Comparison of ENCODE assay signal across 8 cellular contexts in genomic region chr6:32191696-32192607, GRCh38. TPM values are rescaled to one million over a fixed set of nuclear protein-coding genes. Genes with fewer than 3 reads are reported as not detected.
A peak's percentile ranks its signal among the peaks of the same experiment; 100 is the strongest.
DNase-seq lines count a peak whose midpoint lies in the region; ATAC-seq, FAIRE-seq and TF ChIP-seq lines count a peak whose summit lies in the region.

No MANE protein-coding gene starts in this region.

- no peak for DNase-seq in Peyer's patch
- no peak for DNase-seq in trophoblast cell
- DNase-seq in RCC 7860 (ENCODE audit: low spot score): no peak
- DNase-seq in NCI-H446 treated with DMSO at 0.1 percent for 48 hours (lab: John Stamatoyannopoulos, UW): no peak
- no peak for DNase-seq in SIG-M5 (lab: John Stamatoyannopoulos, UW)

- H4K91ac ChIP-seq in trophoblast cell (ENCODE audit: low read depth, low read length): peak overlapping the region; percentile 92

- no peak overlapping the region for H2BK5ac ChIP-seq in trophoblast cell (ENCODE audit: low read depth, low read length, poor library complexity)

- H3K27me3 ChIP-seq in DOHH2 (ENCODE audit: control insufficient read depth, low read length) (no peaks in the 10 kb centered on the region), Peyer's patch (no peaks in the 10 kb centered on the region), endocrine pancreas (ENCODE audit: control insufficient read depth, insufficient read depth, low read length) (no peaks in the 10 kb centered on the region), trophoblast cell (ENCODE audit: insufficient read depth, low read length) (no peaks in the 10 kb centered on the region)

- peak overlapping the region; percentile 53 for H3K4ac ChIP-seq in trophoblast cell (ENCODE audit: low read depth, low read length)

- TF ChIP-seq CTCF in DOHH2 (IDR thresholded peaks at IDR 0.05; ENCODE audit: low read depth, low read length, poor library complexity, severe bottlenecking) (no peak), Peyer's patch (IDR thresholded peaks at IDR 0.05) (no peak)

- ATAC-seq in HG03095 (IDR thresholded peaks at IDR 0.05; ENCODE audit: unreplicated experiment): no peak

- H2BK12ac ChIP-seq in trophoblast cell (ENCODE audit: low read length): peak overlapping the region; percentile 85

- H3K9me3 ChIP-seq in DOHH2 (ENCODE audit: control insufficient read depth, insufficient read depth, low read length): no peaks in the 10 kb centered on the region
- H3K9me3 ChIP-seq in Peyer's patch: no peaks in the 10 kb centered on the region
- H3K9me3 ChIP-seq in endocrine pancreas (ENCODE audit: control insufficient read depth, low read length): no peaks in the 10 kb centered on the region
- no peaks in the 10 kb centered on the region for H3K9me3 ChIP-seq in trophoblast cell (ENCODE audit: insufficient read depth, low read depth, low read length)

- H3K79me1 ChIP-seq in trophoblast cell (ENCODE audit: low read length): peaks cover 31% of the 10 kb centered on the region

- no peak for TF ChIP-seq POLR2A in Peyer's patch (IDR thresholded peaks at IDR 0.05)

- H3K18ac ChIP-seq in trophoblast cell (ENCODE audit: low read length): peak overlapping the region; percentile 63

- H2BK120ac ChIP-seq in trophoblast cell (ENCODE audit: insufficient read depth, low read length, poor library complexity): peak overlapping the region; percentile 55

- no peaks in the 10 kb centered on the region for H4K20me1 ChIP-seq in DOHH2 (ENCODE audit: control insufficient read depth, insufficient read depth, low read depth, low read length)

- H3K36me3 ChIP-seq in DOHH2 (ENCODE audit: control insufficient read depth, low read length) (peaks cover 41% of the 10 kb centered on the region), Peyer's patch (peaks cover 0 to 10% (median 0%) of the 10 kb centered on the region in 3 donors), endocrine pancreas (ENCODE audit: control insufficient read depth, insufficient read depth, low read length) (no peaks in the 10 kb centered on the region), trophoblast cell (ENCODE audit: control insufficient read depth in 1 of 2, insufficient read depth in 2 of 2, low read length in 2 of 2) (peaks cover 12 to 13% of the 10 kb centered on the region in 2 experiments)

- H3K9ac ChIP-seq in endocrine pancreas (ENCODE audit: control insufficient read depth, insufficient read depth, low read length) (peak overlapping the region; percentile 17), trophoblast cell (ENCODE audit: low read length) (no peak overlapping the region)

- no peak overlapping the region for H3K23ac ChIP-seq in trophoblast cell (ENCODE audit: low read length)

- peaks cover 18% of the 10 kb centered on the region for H3F3A ChIP-seq in DOHH2 (ENCODE audit: control insufficient read depth, insufficient read depth)

- no peak overlapping the region for H2AFZ ChIP-seq in trophoblast cell (ENCODE audit: insufficient read depth, low read length, poor library complexity)

- peak overlapping the region; percentile 80 for H3K14ac ChIP-seq in trophoblast cell (ENCODE audit: low read length)

- H3K79me2 ChIP-seq in DOHH2 (ENCODE audit: control insufficient read depth, low read length) (peaks cover 57% of the 10 kb centered on the region), trophoblast cell (ENCODE audit: control insufficient read depth, insufficient read depth, low read length, poor library complexity) (peaks cover 16% of the 10 kb centered on the region)

- no CpG with 5 or more reads among the region's 15 CpGs for WGBS in trophoblast cell (ENCODE audit: extremely low coverage, insufficient coverage, insufficient read length)

- H4K8ac ChIP-seq in trophoblast cell (ENCODE audit: low read depth, low read length): peak overlapping the region; percentile 77

- no peak for FAIRE-seq in RCC 7860 (lab: Jason Lieb, UNC)

- H3K4me2 ChIP-seq in DOHH2 (ENCODE audit: low read length) (peak overlapping the region; percentile 100), trophoblast cell (ENCODE audit: low read length) (no peak overlapping the region)

- no peaks in the 10 kb centered on the region for H3K9me2 ChIP-seq in DOHH2 (replicated peaks; ENCODE audit: control insufficient read depth, low read length)

- H3K4me1 ChIP-seq in DOHH2 (ENCODE audit: control insufficient read depth, low read length): peaks cover 75% of the 10 kb centered on the region
- peaks cover 3 to 57% (median 12%) of the 10 kb centered on the region in 4 donors for H3K4me1 ChIP-seq in Peyer's patch
- peaks cover 4% of the 10 kb centered on the region for H3K4me1 ChIP-seq in endocrine pancreas (ENCODE audit: control insufficient read depth, insufficient read depth, low read length)
- H3K4me1 ChIP-seq in trophoblast cell (ENCODE audit: control insufficient read depth in 1 of 2, insufficient read depth in 2 of 2, low read length in 2 of 2): peaks cover 20 to 29% of the 10 kb centered on the region in 2 experiments

- H3K27ac ChIP-seq in DOHH2 (ENCODE audit: low read depth, low read length) (peak overlapping the region; percentile 90), Peyer's patch (peak overlapping the region; percentile 90 to 98 (median 94)), trophoblast cell (ENCODE audit: low read depth, low read length) (no peak overlapping the region)

- H2AK5ac ChIP-seq in trophoblast cell (ENCODE audit: low read length): peak overlapping the region; percentile 86

- H4K12ac ChIP-seq in trophoblast cell (ENCODE audit: low read depth, low read length): peak overlapping the region; percentile 78

- peak overlapping the region; percentile 83 for H3K4me3 ChIP-seq in DOHH2 (ENCODE audit: low read length)
- peak overlapping the region; percentile 51 to 92 (median 69) for H3K4me3 ChIP-seq in Peyer's patch
- no peak overlapping the region for H3K4me3 ChIP-seq in endocrine pancreas (ENCODE audit: control insufficient read depth, insufficient read depth, low read length)
- no peak overlapping the region for H3K4me3 ChIP-seq in trophoblast cell (ENCODE audit: low read depth, low read length)

RNA-seq across cellular contexts. Expression of gene GPSM3, which starts 0.5 kb away (rescaled TPM):
- 10 to 100 TPM in 2 of 4 donors, 1 to 10 TPM in 2; 5.3 to 38.8 (median 10.3) TPM for total RNA-seq in Peyer's patch
- polyA plus RNA-seq in trophoblast cell (2013): 9.6 and 10.9 TPM in 2 replicates

RNA-seq across cellular contexts. Expression of gene PBX2, which starts 1.9 kb away (rescaled TPM):
- total RNA-seq in Peyer's patch: 10 to 100 TPM; 33.3 to 74.3 (median 64.4) TPM
- polyA plus RNA-seq in trophoblast cell (2013): 90.9 and 95.5 TPM in 2 replicates

RNA-seq across cellular contexts. Expression of gene AGER, which starts 7.9 kb away (rescaled TPM):
- 10 to 100 TPM in 2 of 4 donors, 1 to 10 TPM in 2; 2.8 to 31.4 (median 9.2) TPM for total RNA-seq in Peyer's patch
- 7.3 and 8.1 TPM in 2 replicates for polyA plus RNA-seq in trophoblast cell (2013)

RNA-seq across cellular contexts. Expression of gene RNF5, which starts 13.7 kb away (rescaled TPM):
- 100 to 1,000 TPM in 3 of 4 donors, 10 to 100 TPM in 1; 84.2 to 199 (median 115) TPM for total RNA-seq in Peyer's patch
- polyA plus RNA-seq in trophoblast cell (2013): 51.4 and 55.5 TPM in 2 replicates

RNA-seq across cellular contexts. Expression of gene AGPAT1, which starts 16.1 kb away (rescaled TPM):
- total RNA-seq in Peyer's patch: 100 to 1,000 TPM in 1 of 4 donors, 10 to 100 TPM in 3; 28.9 to 140 (median 90.7) TPM
- polyA plus RNA-seq in trophoblast cell (2013): 67.1 and 67.2 TPM in 2 replicates

Comparison
In these comparisons a context has a peak if more than half of its experiments do, and no peak if none do; other contexts are left out.
1. H3K4me3 ChIP-seq: peak in DOHH2 (single experiment) and Peyer's patch (4 of 4); none in endocrine pancreas (single experiment) and trophoblast cell (single experiment).